Comparison of ENCODE assay signal across 9 cellular contexts in genomic region chr7:151088856-151089699, GRCh38. TPM values are rescaled to one million over a fixed set of nuclear protein-coding genes. Genes with fewer than 3 reads are reported as not detected.
DNase-seq lines count a peak whose midpoint lies in the region; ATAC-seq and TF ChIP-seq lines count a peak whose summit lies in the region.
"Had no signal": no experiment of that assay in that cellular context is flagged by ENCODE, and none has a peak within 500 bp of the region (broad histone marks: within the 10 kb centered on the region; RNA-seq: fewer than 3 reads in every experiment).

No MANE protein-coding gene starts in this region.

- peak overlapping the region; percentile 83 for H3K4me3 Mint-ChIP-seq in nephron progenitor cell

- DNase-seq in SIG-M5 treated with dmso at 0.1 percent for 504 hours (lab: John Stamatoyannopoulos, UW; ENCODE audit: unreplicated experiment) (peak; percentile 18), SIG-M5 (lab: John Stamatoyannopoulos, UW) (no peak), fibroblast of the aortic adventitia (ENCODE audit: low read depth) (peak; percentile 80), nephron progenitor cell (peak; percentile 59), DMS153 treated with DMSO at 0.1 percent for 48 hours (lab: John Stamatoyannopoulos, UW; ENCODE audit: unreplicated experiment) (no peak), GM19240 (ENCODE audit: insufficient read length, low spot score) (no peak)
- DNase-seq: DND-41 had no signal

- peaks cover 51% of the 10 kb centered on the region for H3K4me1 Mint-ChIP-seq in nephron progenitor cell

- TF ChIP-seq CTCF in WI38 (IDR thresholded peaks at IDR 0.05; ENCODE audit: low read depth, low read length) (no peak), fibroblast of the aortic adventitia (IDR thresholded peaks at IDR 0.05; ENCODE audit: insufficient read depth, low read length) (no peak), nephron progenitor cell (IDR thresholded peaks at IDR 0.05) (no peak)

- peak overlapping the region; percentile 87 for H3K4me3 ChIP-seq in WI38 (ENCODE audit: low read depth, low read length)
- peak overlapping the region; percentile 83 for H3K4me3 ChIP-seq in fibroblast of the aortic adventitia (ENCODE audit: low read depth, low read length)

- no peaks in the 10 kb centered on the region for H3K36me3 Mint-ChIP-seq in nephron progenitor cell (ENCODE audit: low read depth)

- no peaks in the 10 kb centered on the region for H3K9me3 Mint-ChIP-seq in nephron progenitor cell

- H3K27me3 Mint-ChIP-seq in nephron progenitor cell (ENCODE audit: low read depth, poor library complexity) = peaks cover 4% of the 10 kb centered on the region

- peak overlapping the region; percentile 66 for H3K27ac Mint-ChIP-seq in nephron progenitor cell

- no peak for ATAC-seq in HG02852 (IDR thresholded peaks at IDR 0.05; ENCODE audit: unreplicated experiment)

RNA-seq across cellular contexts. Expression of gene AGAP3, which starts 2.8 kb away (rescaled TPM):
- 50.2 and 74.6 TPM in 2 replicates for total RNA-seq in fibroblast of the aortic adventitia (ENCODE audit: low replicate concordance)

RNA-seq across cellular contexts. Expression of gene TMUB1, which starts 5.8 kb away (rescaled TPM):
- total RNA-seq in fibroblast of the aortic adventitia (ENCODE audit: low replicate concordance) = 11.7 and 20.2 TPM in 2 replicates

RNA-seq across cellular contexts. Expression of gene FASTK, which starts 8.5 kb away (rescaled TPM):
- 62.7 and 86.0 TPM in 2 replicates for total RNA-seq in fibroblast of the aortic adventitia (ENCODE audit: low replicate concordance)

RNA-seq across cellular contexts. Expression of gene SLC4A2, which starts 29.7 kb away (rescaled TPM):
- total RNA-seq in fibroblast of the aortic adventitia (ENCODE audit: low replicate concordance) = 39.7 and 65.4 TPM in 2 replicates

RNA-seq across cellular contexts. Expression of gene CDK5, which starts 31.4 kb away (rescaled TPM):
- 16.1 and 28.9 TPM in 2 replicates for total RNA-seq in fibroblast of the aortic adventitia (ENCODE audit: low replicate concordance)

Comparison
In these comparisons a context has a peak if more than half of its experiments do, and no peak if none do; other contexts are left out.
1. DNase-seq: peak in SIG-M5 treated with dmso at 0.1 percent for 504 hours (single experiment), fibroblast of the aortic adventitia (single experiment) and nephron progenitor cell (single experiment); none in SIG-M5 (single experiment), DMS153 treated with DMSO at 0.1 percent for 48 hours (single experiment) and GM19240 (single experiment).